Comparison of ENCODE assay signal across 21 cellular contexts in the genomic region with DNA sequence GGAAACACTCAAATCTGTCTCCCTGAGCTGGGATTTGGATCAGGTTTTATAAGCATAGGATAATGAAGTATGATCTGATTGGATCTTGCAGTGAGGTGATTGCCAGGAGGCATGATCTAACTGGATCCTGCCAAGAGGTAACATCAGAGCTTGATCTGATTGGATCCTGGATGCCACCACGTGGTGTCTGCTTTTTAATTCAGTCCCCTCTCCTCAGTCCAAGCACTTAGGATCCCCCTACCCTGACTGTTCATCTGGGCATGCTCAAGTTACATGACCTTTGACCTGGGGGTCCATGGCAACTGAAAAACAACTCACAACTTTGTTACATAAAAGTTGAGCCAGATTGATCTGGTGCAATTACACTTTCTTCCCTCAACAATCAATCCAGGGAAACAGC.
"Had no signal": no experiment of that assay in that cellular context is flagged by ENCODE, and none has a peak within 500 bp of the region (broad histone marks: within the 10 kb centered on the region; RNA-seq: fewer than 3 reads in every experiment).

No MANE protein-coding gene starts in this region.

- H3K27ac ChIP-seq: ascending aorta, cardiac muscle cell, heart right ventricle, psoas muscle, sigmoid colon, tibial nerve, vagina had no signal

- H3K36me3 ChIP-seq: ascending aorta, cardiac muscle cell, heart right ventricle, sigmoid colon, tibial nerve, vagina had no signal

- H3K27me3 ChIP-seq: ascending aorta, cardiac muscle cell, sigmoid colon, tibial nerve, vagina had no signal

- H3K27ac Mint-ChIP-seq: activated CD8-positive, alpha-beta memory T cell treated with anti-CD3 and anti-CD28 coated beads, Interleukin-2, amount 10 ng/mL, durations not matched to agents 7 days and 5 days; stimulated activated naive B cell treated with anti-CD40 and anti-IgM and Interleukin-4, amounts not matched to agents 10 μg/mL and 1 μg/mL and 100 μg/mL, for 72 hours had no signal

- H3K9me3 ChIP-seq: ascending aorta, heart right ventricle, psoas muscle, sigmoid colon, tibial nerve, vagina had no signal

- ATAC-seq: activated CD8-positive, alpha-beta memory T cell treated with anti-CD3 and anti-CD28 coated beads, Interleukin-2, amount 10 ng/mL, durations not matched to agents 7 days and 5 days; activated T-cell treated with anti-CD3 and anti-CD28 coated beads, Interleukin-2, amount 50 U/mL, for 4 hours; heart right ventricle; naive thymus-derived CD4-positive, alpha-beta T cell; psoas muscle; stimulated activated naive B cell treated with anti-CD40 and anti-IgM and Interleukin-4, amounts not matched to agents 10 μg/mL and 1 μg/mL and 100 μg/mL, for 72 hours had no signal

- H3K4me1 Mint-ChIP-seq: stimulated activated naive B cell treated with anti-CD40 and anti-IgM and Interleukin-4, amounts not matched to agents 10 μg/mL and 1 μg/mL and 100 μg/mL, for 72 hours had no signal

- H3K9me3 Mint-ChIP-seq: activated T-cell treated with anti-CD3 and anti-CD28 coated beads, Interleukin-2, amount 50 U/mL, for 4 hours; naive thymus-derived CD4-positive, alpha-beta T cell; stimulated activated naive B cell treated with anti-CD40 and anti-IgM and Interleukin-4, amounts not matched to agents 10 μg/mL and 1 μg/mL and 100 μg/mL, for 72 hours had no signal

- H3K36me3 Mint-ChIP-seq: activated CD8-positive, alpha-beta memory T cell treated with anti-CD3 and anti-CD28 coated beads, Interleukin-2, amount 10 ng/mL, durations not matched to agents 7 days and 5 days; naive thymus-derived CD4-positive, alpha-beta T cell; stimulated activated naive B cell treated with anti-CD40 and anti-IgM and Interleukin-4, amounts not matched to agents 10 μg/mL and 1 μg/mL and 100 μg/mL, for 72 hours had no signal

- H3K4me3 Mint-ChIP-seq: activated CD8-positive, alpha-beta memory T cell treated with anti-CD3 and anti-CD28 coated beads, Interleukin-2, amount 10 ng/mL, durations not matched to agents 7 days and 5 days; activated T-cell treated with anti-CD3 and anti-CD28 coated beads, Interleukin-2, amount 50 U/mL, for 4 hours; naive thymus-derived CD4-positive, alpha-beta T cell; stimulated activated naive B cell treated with anti-CD40 and anti-IgM and Interleukin-4, amounts not matched to agents 10 μg/mL and 1 μg/mL and 100 μg/mL, for 72 hours had no signal

- DNase-seq: activated CD4-positive, alpha-beta T cell treated with anti-CD3 and anti-CD28 coated beads for 1 hour; activated CD4-positive, alpha-beta T cell treated with anti-CD3 and anti-CD28 coated beads, Interleukin-2, amount 50 U/mL, for 48 hours; activated CD8-positive, alpha-beta memory T cell treated with anti-CD3 and anti-CD28 coated beads, Interleukin-2, amount 10 ng/mL, durations not matched to agents 7 days and 5 days; activated naive CD4-positive, alpha-beta T cell; activated T-cell treated with anti-CD3 and anti-CD28 coated beads, Interleukin-2, amount 50 U/mL, for 4 hours; effector CD4-positive, alpha-beta T cell; heart right ventricle; kidney glomerular epithelial cell; midbrain; naive thymus-derived CD4-positive, alpha-beta T cell; psoas muscle; sigmoid colon; stimulated activated CD4-positive, alpha-beta T cell treated with anti-CD3 and anti-CD28 coated beads, Interleukin-2, amount 100 ng/mL, for 24 hours; stimulated activated naive B cell treated with anti-CD40 and anti-IgM and Interleukin-4, amounts not matched to agents 10 μg/mL and 1 μg/mL and 100 μg/mL, for 72 hours; T-helper 9 cell had no signal

- H3K4me3 ChIP-seq: ascending aorta, cardiac muscle cell, heart right ventricle, psoas muscle, sigmoid colon, tibial nerve, vagina had no signal

- FAIRE-seq: colon, frontal cortex had no signal

- H3K4me1 ChIP-seq: ascending aorta, heart right ventricle, psoas muscle, sigmoid colon, vagina had no signal
